Comparison of ENCODE assay signal across 22 cellular contexts in the genomic region with DNA sequence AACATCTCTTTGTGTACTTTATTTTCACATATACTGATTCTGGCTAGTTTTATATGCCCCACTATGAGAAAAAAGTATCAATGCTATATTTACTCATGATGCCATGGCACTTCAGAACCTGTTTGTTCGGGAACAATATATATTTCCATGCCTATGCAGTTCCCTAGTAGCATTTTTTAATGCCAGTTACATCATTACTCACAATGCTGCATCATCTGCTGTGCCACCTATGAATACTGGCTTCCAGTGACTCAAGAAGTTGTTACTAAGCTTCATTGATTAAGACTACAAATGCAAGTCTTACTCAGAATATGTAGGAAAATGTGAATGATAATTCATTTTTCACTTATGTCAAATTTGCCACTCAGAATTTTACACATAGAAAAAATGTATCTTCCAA.
DNase-seq lines count a peak whose midpoint lies in the region; ATAC-seq, FAIRE-seq and TF ChIP-seq lines count a peak whose summit lies in the region.
"Had no signal": no experiment of that assay in that cellular context is flagged by ENCODE, and none has a peak within 500 bp of the region (broad histone marks: within the 10 kb centered on the region; RNA-seq: fewer than 3 reads in every experiment).

No MANE protein-coding gene starts in this region.

- H3K9ac ChIP-seq in mammary epithelial cell (ENCODE audit: insufficient read depth, low read length) = no peak overlapping the region
- H3K9ac ChIP-seq: BLaER1 had no signal

- no peaks in the 10 kb centered on the region for H3K4me1 Mint-ChIP-seq in activated naive CD4-positive, alpha-beta T cell treated with anti-CD3 and anti-CD28 coated beads for 36 hours (ENCODE audit: low read depth)
- no peaks in the 10 kb centered on the region for H3K4me1 Mint-ChIP-seq in activated T-cell treated with anti-CD3 and anti-CD28 coated beads, Interleukin-2, amount 50 U/mL, for 72 hours (ENCODE audit: low read depth)
- H3K4me1 Mint-ChIP-seq: B cell; CD4-positive, CD25-positive, alpha-beta regulatory T cell; GM23338; H9 had no signal

- H3K27ac Mint-ChIP-seq in activated naive CD4-positive, alpha-beta T cell treated with anti-CD3 and anti-CD28 coated beads for 36 hours = no peak overlapping the region
- H3K27ac Mint-ChIP-seq in activated T-cell treated with anti-CD3 and anti-CD28 coated beads, Interleukin-2, amount 50 U/mL, for 72 hours = no peak overlapping the region
- H3K27ac Mint-ChIP-seq: B cell; CD4-positive, CD25-positive, alpha-beta regulatory T cell; CD8-positive, alpha-beta T cell; GM23338; H9 had no signal

- H3K4me3 Mint-ChIP-seq in activated naive CD4-positive, alpha-beta T cell treated with anti-CD3 and anti-CD28 coated beads for 36 hours = no peak overlapping the region
- H3K4me3 Mint-ChIP-seq in activated T-cell treated with anti-CD3 and anti-CD28 coated beads, Interleukin-2, amount 50 U/mL, for 72 hours = no peak overlapping the region
- H3K4me3 Mint-ChIP-seq: B cell; CD4-positive, CD25-positive, alpha-beta regulatory T cell; CD8-positive, alpha-beta T cell; GM23338 had no signal

- H3K27me3 Mint-ChIP-seq in activated naive CD4-positive, alpha-beta T cell treated with anti-CD3 and anti-CD28 coated beads for 36 hours (ENCODE audit: low read depth) = peaks cover 14% of the 10 kb centered on the region
- peaks cover 17% of the 10 kb centered on the region for H3K27me3 Mint-ChIP-seq in activated T-cell treated with anti-CD3 and anti-CD28 coated beads, Interleukin-2, amount 50 U/mL, for 72 hours (ENCODE audit: low read depth)

- H3K4me3 ChIP-seq in mammary epithelial cell (replicated peaks in 1 of 3; ENCODE audit: insufficient read depth in 1 of 3, low read depth in 2 of 3, low read length in 3 of 3) (no peak overlapping the region), breast epithelium (no peak overlapping the region), bronchial epithelial cell (ENCODE audit: low read depth, low read length) (no peak overlapping the region)
- H3K4me3 ChIP-seq: BLaER1, GM23338 had no signal

- dilution Hi-C loops in mammary epithelial cell (cut with HindIII; ENCODE audit: low sequenced_read_pairs) = no loop called here

- H3K4me2 ChIP-seq in mammary epithelial cell (ENCODE audit: insufficient read depth, low read depth, low read length) = no peak overlapping the region
- H3K4me2 ChIP-seq: BLaER1, GM23338 had no signal

- peaks cover 8% of the 10 kb centered on the region for H3K4me1 ChIP-seq in mammary epithelial cell (ENCODE audit: insufficient read depth, low read length)
- H3K4me1 ChIP-seq in breast epithelium = no peaks in the 10 kb centered on the region
- H3K4me1 ChIP-seq: BLaER1, Caco-2 had no signal

- H3K9me3 Mint-ChIP-seq in activated naive CD4-positive, alpha-beta T cell treated with anti-CD3 and anti-CD28 coated beads for 36 hours = no peaks in the 10 kb centered on the region
- peaks cover 2 to 4% of the 10 kb centered on the region in 2 donors for H3K9me3 Mint-ChIP-seq in activated T-cell treated with anti-CD3 and anti-CD28 coated beads, Interleukin-2, amount 50 U/mL, for 72 hours
- H3K9me3 Mint-ChIP-seq: CD8-positive, alpha-beta T cell had no signal

- no peaks in the 10 kb centered on the region for H4K20me1 ChIP-seq in mammary epithelial cell (ENCODE audit: insufficient read depth, low read length)
- H4K20me1 ChIP-seq: BLaER1 had no signal

- in situ Hi-C loops in mammary epithelial cell (cut with MboI; ENCODE audit: low sequenced_read_pairs in 2 of 2) = no loop called here

- no peaks in the 10 kb centered on the region for H3K9me3 ChIP-seq in mammary epithelial cell (replicated peaks; ENCODE audit: insufficient read depth, low read length)
- no peaks in the 10 kb centered on the region for H3K9me3 ChIP-seq in breast epithelium
- H3K9me3 ChIP-seq: BLaER1, Caco-2 had no signal

- no TSS peak for BruUV-seq in mammary epithelial cell (replicated peaks; lab: Mats Ljungman, UMichigan)

- intact Hi-C loops in mammary epithelial cell (cut with micrococcal nuclease) = no loop called here
- intact Hi-C loops in breast epithelium (cut with DNase I; ENCODE audit: low total_unique reads) = no loop called here
- intact Hi-C loops in activated naive CD4-positive, alpha-beta T cell treated with anti-CD3 and anti-CD28 coated beads for 36 hours (cut with micrococcal nuclease) = no loop called here

- no peak overlapping the region for H2AFZ ChIP-seq in mammary epithelial cell (ENCODE audit: low read depth, low read length)
- H2AFZ ChIP-seq: GM23338 had no signal

- H3K27me3 ChIP-seq in mammary epithelial cell (ENCODE audit: insufficient read depth, low read length) = no peaks in the 10 kb centered on the region
- no peaks in the 10 kb centered on the region for H3K27me3 ChIP-seq in breast epithelium
- peaks cover 1% of the 10 kb centered on the region for H3K27me3 ChIP-seq in bronchial epithelial cell (ENCODE audit: control insufficient read depth, insufficient read depth, low read length)
- H3K27me3 ChIP-seq: BLaER1 had no signal

- H3K36me3 Mint-ChIP-seq in activated naive CD4-positive, alpha-beta T cell treated with anti-CD3 and anti-CD28 coated beads for 36 hours (ENCODE audit: low read depth) = no peaks in the 10 kb centered on the region
- H3K36me3 Mint-ChIP-seq in activated T-cell treated with anti-CD3 and anti-CD28 coated beads, Interleukin-2, amount 50 U/mL, for 72 hours (ENCODE audit: insufficient read depth in 2 of 2) = no peaks in the 10 kb centered on the region
- H3K36me3 Mint-ChIP-seq: CD8-positive, alpha-beta T cell had no signal

- H3K27ac ChIP-seq in mammary epithelial cell (ENCODE audit: insufficient read depth, low read depth, low read length) = no peak overlapping the region
- no peak overlapping the region for H3K27ac ChIP-seq in breast epithelium
- H3K27ac ChIP-seq: 22Rv1, BLaER1, C4-2B had no signal

- TF ChIP-seq CTCF in mammary epithelial cell (conservative IDR thresholded peaks at IDR 0.05 in 1 of 2, IDR thresholded peaks at IDR 0.05 in 1 of 2; ENCODE audit: extremely low read depth in 1 of 2, insufficient read depth in 1 of 2, low read depth in 1 of 2, low read length in 2 of 2) = no peak
- TF ChIP-seq CTCF in breast epithelium (IDR thresholded peaks at IDR 0.05) = no peak
- TF ChIP-seq CTCF in bronchial epithelial cell (IDR thresholded peaks at IDR 0.05; ENCODE audit: insufficient read depth, low read length, severe bottlenecking) = no peak

- 33% methylated on average over 1 of the region's 1 CpG for WGBS in mammary epithelial cell (ENCODE audit: low coverage, missing lambda C conversion rate)

- no peak for TF ChIP-seq POLR2A in breast epithelium (IDR thresholded peaks at IDR 0.05)

- ATAC-seq in esophagus mucosa = peak; percentile 81
- no peak for ATAC-seq in activated T-cell treated with anti-CD3 and anti-CD28 coated beads, Interleukin-2, amount 50 U/mL, for 72 hours (replicated peaks in 1 of 2)
- ATAC-seq: CD8-positive, alpha-beta T cell; GM23338; HCT116 had no signal

- no peaks in the 10 kb centered on the region for H3K79me2 ChIP-seq in mammary epithelial cell (ENCODE audit: insufficient read depth, low read length)

- no peak for FAIRE-seq in bronchial epithelial cell (lab: Jason Lieb, UNC)
- FAIRE-seq: A204.1, G401.6, GM12892 had no signal

- no peaks in the 10 kb centered on the region for H3K36me3 ChIP-seq in mammary epithelial cell (ENCODE audit: insufficient read depth, low read length)
- no peaks in the 10 kb centered on the region for H3K36me3 ChIP-seq in breast epithelium
- H3K36me3 ChIP-seq in bronchial epithelial cell (ENCODE audit: control insufficient read depth, insufficient read depth, low read length) = no peaks in the 10 kb centered on the region
- H3K36me3 ChIP-seq: BLaER1 had no signal

- CTCF ChIA-PET in mammary epithelial cell (lab: Charles Lee; ENCODE audit: low non-redundant PET) = no interaction called here
- CTCF ChIA-PET in activated naive CD4-positive, alpha-beta T cell treated with anti-CD3 and anti-CD28 coated beads for 36 hours (lab: Charles Lee) = no interaction called here

- DNase-seq in mammary epithelial cell (peak; percentile 18), breast epithelium (ENCODE audit: low spot score in 2 of 2) (no peak), bronchial epithelial cell (ENCODE audit: low read depth) (peak; percentile 66), NCI-H1048 (lab: John Stamatoyannopoulos, UW) (no peak)
- DNase-seq in activated naive CD4-positive, alpha-beta T cell treated with anti-CD3 and anti-CD28 coated beads for 36 hours = no peak
- no peak for DNase-seq in activated T-cell treated with anti-CD3 and anti-CD28 coated beads, Interleukin-2, amount 50 U/mL, for 72 hours
- DNase-seq: Caco-2; CD4-positive, CD25-positive, alpha-beta regulatory T cell; CD8-positive, alpha-beta T cell; DMS153; DND-41; H9 had no signal

Comparison
In these comparisons a context has a peak if more than half of its experiments do, and no peak if none do; other contexts are left out.
1. DNase-seq: peak in mammary epithelial cell (single experiment) and bronchial epithelial cell (single experiment); none in breast epithelium (0 of 2), NCI-H1048 (single experiment), activated naive CD4-positive, alpha-beta T cell treated with anti-CD3 and anti-CD28 coated beads for 36 hours (single experiment) and activated T-cell treated with anti-CD3 and anti-CD28 coated beads, Interleukin-2, amount 50 U/mL, for 72 hours (0 of 2).